In genomic region chr9:92763721-92764380, GRCh38 we compare ENCODE assay signal across 8 cellular contexts. TPM values are rescaled to one million over a fixed set of nuclear protein-coding genes. Genes with fewer than 3 reads are reported as not detected.
DNase-seq lines count a peak whose midpoint lies in the region; ATAC-seq and TF ChIP-seq lines count a peak whose summit lies in the region.

No MANE protein-coding gene starts in this region.

- H3K4me3 ChIP-seq in adrenal gland = peak overlapping the region; percentile 22 to 97 (median 88)
- peak overlapping the region; percentile 89 for H3K4me3 ChIP-seq in iPS-20b (ENCODE audit: low read length)

- H3K27ac ChIP-seq in adrenal gland = peak overlapping the region in 4 of 5 donors; percentile 34 to 100 (median 74)
- no peak overlapping the region for H3K27ac ChIP-seq in iPS-20b (ENCODE audit: low read length)

- peak overlapping the region; percentile 80 for H3K9ac ChIP-seq in iPS-20b (ENCODE audit: low read depth, low read length)

- H3K4me1 ChIP-seq in adrenal gland (replicated peaks in 1 of 2) = peaks cover 19 to 48% of the 10 kb centered on the region in 2 donors
- peaks cover 19% of the 10 kb centered on the region for H3K4me1 ChIP-seq in iPS-20b (ENCODE audit: insufficient read depth, low read length)

- DNase-seq in AG08395 (ENCODE audit: low spot score) (peak; percentile 40), adrenal gland (peak in 5 of 7 donors; percentile 28 to 61 (median 44)), DMS114 treated with DMSO at 0.1 percent for 48 hours (lab: John Stamatoyannopoulos, UW; ENCODE audit: unreplicated experiment) (no peak)
- peak; percentile 14 for DNase-seq in stimulated activated CD8-positive, alpha-beta memory T cell treated with anti-CD3 and anti-CD28 coated beads, Interleukin-12 subunit alpha, Interleukin-12 subunit beta, amount 100 ng/mL, for 24 hours (ENCODE audit: extremely low read depth)

- ATAC-seq in GM19035 (IDR thresholded peaks at IDR 0.05; ENCODE audit: unreplicated experiment) (peak; percentile 3), HG03108 (IDR thresholded peaks at IDR 0.05; ENCODE audit: unreplicated experiment) (no peak)

- no peak for TF ChIP-seq CTCF in adrenal gland (IDR thresholded peaks at IDR 0.05)

- no peaks in the 10 kb centered on the region for H3K9me3 ChIP-seq in adrenal gland (replicated peaks in 1 of 3)
- no peaks in the 10 kb centered on the region for H3K9me3 ChIP-seq in iPS-20b (ENCODE audit: insufficient read depth, low read depth, low read length)

- H3K27me3 ChIP-seq in adrenal gland (no peaks in the 10 kb centered on the region), iPS-20b (ENCODE audit: insufficient read depth, low read length) (no peaks in the 10 kb centered on the region)

- no peak for TF ChIP-seq POLR2A in adrenal gland (IDR thresholded peaks at IDR 0.05)

- 0 to 11% (median 1%) methylated on average over 1 to 42 of the region's 42 CpGs for WGBS in adrenal gland, 4 donors

- H3K36me3 ChIP-seq in adrenal gland (replicated peaks in 1 of 2) (no peaks in the 10 kb centered on the region), iPS-20b (ENCODE audit: insufficient read depth, low read depth, low read length) (no peaks in the 10 kb centered on the region)

- intact Hi-C loops in adrenal gland (cut with DNase I) = loop anchor here (10.0 kb wide), 1 partner anchor 49 kb away; no protein-coding TSS in a partner anchor

TF ChIP-seq in PFSK-1, 5 proteins besides CTCF, POLR2A, EP300 and RAD21:
- no peak for TF ChIP-seq TAF1 (IDR thresholded peaks at IDR 0.05; ENCODE audit: borderline replicate concordance, insufficient read depth, low read length)
- peak; percentile 25; the same call in 1 of the 2 replicates for TF ChIP-seq POLR2AphosphoS5 (IDR thresholded peaks at IDR 0.05; ENCODE audit: low read depth, low read length)
- TF ChIP-seq SIN3A (IDR thresholded peaks at IDR 0.05; ENCODE audit: borderline replicate concordance, insufficient read depth, low read length) = no peak

RNA-seq across cellular contexts. Expression of gene BICD2, which starts 0.8 kb away (rescaled TPM):
- 35.1 TPM for polyA plus RNA-seq in PFSK-1 (2012; ENCODE audit: insufficient read length, low read depth)
- 10 to 100 TPM; 20.1 to 33.8 (median 26.2) TPM for total RNA-seq in adrenal gland
- polyA plus RNA-seq in adrenal gland = 10 to 100 TPM in 2 of 3 donors, 1 to 10 TPM in 1; 9.3 to 14.9 (median 13.0) TPM
